ENCODE assay signal across 34 cellular contexts in the genomic region with DNA sequence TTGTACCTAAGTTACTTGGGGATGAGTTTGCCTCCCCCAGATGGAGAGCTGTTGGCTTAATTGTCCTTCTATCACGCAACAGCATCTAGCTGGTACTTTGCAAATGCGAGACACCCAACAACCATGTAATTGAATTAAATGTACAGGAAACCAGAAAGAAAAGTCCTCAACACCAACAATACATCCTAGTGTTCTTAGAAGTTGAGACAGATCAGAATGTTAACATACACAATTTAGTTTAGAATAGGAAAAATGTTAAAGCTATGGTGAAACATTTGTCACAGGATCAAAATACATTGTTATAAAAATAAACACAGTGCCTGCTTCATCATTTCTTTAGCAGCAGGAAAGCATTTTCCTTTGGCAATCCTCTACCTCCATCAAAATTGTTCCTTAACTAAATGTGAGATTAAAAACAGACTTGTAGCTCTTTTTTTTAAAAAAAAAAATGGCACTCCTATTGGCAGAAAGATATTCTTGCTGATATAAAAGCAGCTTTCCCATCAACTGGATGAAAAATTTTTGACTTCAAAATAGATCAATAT.
"Had no signal": no experiment of that assay in that cellular context is flagged by ENCODE, and none has a peak within 500 bp of the region (broad histone marks: within the 10 kb centered on the region; RNA-seq: fewer than 3 reads in every experiment).

No MANE protein-coding gene starts in this region.

- H3K27ac ChIP-seq: ascending aorta, body of pancreas, breast epithelium, Peyer's patch, VCaP had no signal

- H3K36me3 ChIP-seq: ascending aorta, breast epithelium, MG63, Peyer's patch had no signal

- H3K9me3 ChIP-seq: ascending aorta, body of pancreas, breast epithelium, MG63, Peyer's patch had no signal

- DNase-seq: activated B cell treated with CpG ODN at 0.5 μM for 24 hours; activated CD4-positive, alpha-beta memory T cell treated with anti-CD3 and anti-CD28 coated beads, Interleukin-2, amount 10 ng/mL, durations not matched to agents 7 days and 5 days; activated CD4-positive, alpha-beta T cell treated with anti-CD3 and anti-CD28 coated beads for 1 hour; activated CD4-positive, alpha-beta T cell treated with anti-CD3 and anti-CD28 coated beads for 48 hours; activated effector memory CD4-positive, alpha-beta T cell treated with Interleukin-2 at 50 U/mL for 16 hours; activated naive CD4-positive, alpha-beta T cell treated with anti-CD3 and anti-CD28 coated beads, Interleukin-2, amount 10 ng/mL, durations not matched to agents 7 days and 5 days; activated naive CD8-positive, alpha-beta T cell treated with anti-CD3 and anti-CD28 coated beads, Interleukin-2, amount 50 U/mL, for 24 hours; activated T-cell treated with anti-CD3 and anti-CD28 coated beads, Interleukin-2, amount 50 U/mL, for 24 hours; amniotic stem cell; body of pancreas; Kasumi-1; KG1; MG63; NCI-H1048; NCI-H1105 treated with DMSO at 0.1 percent for 48 hours; NCI-H1436; NCI-H1694; NCI-H1930; NCI-H2081 treated with DMSO at 0.1 percent for 48 hours; NCI-H226; NCI-H446 treated with DMSO at 0.1 percent for 48 hours; NCI-H524; NK-92 treated with Interleukin-12 subunit alpha and Interleukin-12 subunit beta, amount 100 ng/mL, for 24 hours; PC-3; Peyer's patch; RPMI8226; SHP77 treated with DMSO at 0.1 percent for 48 hours; SW 1271; T-helper 1 cell; T-helper 2 cell; T-helper 9 cell had no signal

- H3K27me3 ChIP-seq: ascending aorta, body of pancreas, breast epithelium, MG63, Peyer's patch had no signal

- ATAC-seq: activated naive CD8-positive, alpha-beta T cell treated with anti-CD3 and anti-CD28 coated beads, Interleukin-2, amount 50 U/mL, for 24 hours; body of pancreas; PC-3 had no signal

- H3K4me3 ChIP-seq: ascending aorta, body of pancreas, breast epithelium, MG63, Peyer's patch had no signal

- H3K4me1 ChIP-seq: ascending aorta, body of pancreas, breast epithelium, Peyer's patch had no signal
